11 cellular contexts compared by ENCODE assay signal in genomic region chr21:39660191-39660590, GRCh38. TPM values are rescaled to one million over a fixed set of nuclear protein-coding genes. Genes with fewer than 3 reads are reported as not detected.
DNase-seq lines count a peak whose midpoint lies in the region; ATAC-seq and TF ChIP-seq lines count a peak whose summit lies in the region.
"Had no signal": no experiment of that assay in that cellular context is flagged by ENCODE, and none has a peak within 500 bp of the region (broad histone marks: within the 10 kb centered on the region; RNA-seq: fewer than 3 reads in every experiment).

No MANE protein-coding gene starts in this region.

- no peak for TF ChIP-seq POLR2A in suprapubic skin (IDR thresholded peaks at IDR 0.05)

- no peaks in the 10 kb centered on the region for H3K27me3 ChIP-seq in suprapubic skin

- DNase-seq in NCI-H146 (lab: John Stamatoyannopoulos, UW) (peak; percentile 20), NCI-H146 treated with DMSO at 0.1 percent for 48 hours (lab: John Stamatoyannopoulos, UW; ENCODE audit: unreplicated experiment) (no peak), OCI-M1 (lab: John Stamatoyannopoulos, UW) (peak; percentile 46), glomerular visceral epithelial cell (ENCODE audit: extremely low spot score) (peak; percentile 61), suprapubic skin (ENCODE audit: low spot score in 2 of 2) (peak in 1 of 2 donors; percentile 28), NCI-H526 (lab: John Stamatoyannopoulos, UW) (no peak)
- DNase-seq: naive B cell; NK-92 treated with Interleukin-12 subunit alpha and Interleukin-12 subunit beta, amount 100 ng/mL, for 24 hours had no signal

- 33% methylated on average over 7 of the region's 7 CpGs for WGBS in suprapubic skin

- no peak for TF ChIP-seq CTCF in suprapubic skin (IDR thresholded peaks at IDR 0.05)

- TF ChIP-seq EP300 in suprapubic skin (IDR thresholded peaks at IDR 0.05): no peak

- H3K9me3 ChIP-seq in suprapubic skin: no peaks in the 10 kb centered on the region

- H3K27ac ChIP-seq in suprapubic skin: peak overlapping the region; percentile 39

- peaks cover 6% of the 10 kb centered on the region for H3K4me1 ChIP-seq in suprapubic skin

- no peak overlapping the region for H3K4me3 ChIP-seq in suprapubic skin

- H3K36me3 ChIP-seq in suprapubic skin: no peaks in the 10 kb centered on the region

- no peak for ATAC-seq in GM21619 (IDR thresholded peaks at IDR 0.05; ENCODE audit: unreplicated experiment)
- ATAC-seq in GM21576 (IDR thresholded peaks at IDR 0.05; ENCODE audit: unreplicated experiment): no peak

RNA-seq across cellular contexts. Expression of gene B3GALT5, which starts 47.5 kb away (rescaled TPM):
- total RNA-seq in suprapubic skin: 1 to 10 TPM in 3 of 4 donors, under 1 TPM in 1; 0.89 to 5.9 (median 3.1) TPM
- total RNA-seq: activated CD8-positive, alpha-beta memory T cell treated with anti-CD3 and anti-CD28 coated beads for 36 hours had no signal

Comparison
In these comparisons a context has a peak if more than half of its experiments do, and no peak if none do; other contexts are left out.
1. DNase-seq: peak in NCI-H146 (single experiment), OCI-M1 (single experiment) and glomerular visceral epithelial cell (single experiment); none in NCI-H146 treated with DMSO at 0.1 percent for 48 hours (single experiment) and NCI-H526 (0 of 2).